ENCODE assay signal across 8 cellular contexts in genomic region chr7:31735991-31736982, GRCh38.
A peak's percentile ranks its signal among the peaks of the same experiment; 100 is the strongest.
DNase-seq lines count a peak whose midpoint lies in the region; ATAC-seq and TF ChIP-seq lines count a peak whose summit lies in the region.

No MANE protein-coding gene starts in this region.

- no peaks in the 10 kb centered on the region for H3K79me2 ChIP-seq in parathyroid adenoma

- POLR2A ChIA-PET in HEK293 (lab: Yijun Ruan, JAX): no interaction called here

- TF ChIP-seq CTCF in HEK293 (tag by site-specific recombination; IDR thresholded peaks at IDR 0.05) (peak; percentile 53; the same call in 1 of the 2 replicates), parathyroid adenoma (IDR thresholded peaks at IDR 0.05) (peak; percentile 70)

- peak; percentile 74 for DNase-seq in EH (ENCODE audit: low read depth)
- DNase-seq in NCI-H2107 treated with DMSO at 0.1 percent for 48 hours (lab: John Stamatoyannopoulos, UW; ENCODE audit: unreplicated experiment): peak; percentile 68
- peak; percentile 17 for DNase-seq in UCSD-AML1 (lab: John Stamatoyannopoulos, UW; ENCODE audit: unreplicated experiment)
- DNase-seq in globus pallidus (ENCODE audit: low spot score): peak; percentile 79

- no peak overlapping the region for H3K9ac ChIP-seq in parathyroid adenoma

- H2AFZ ChIP-seq in parathyroid adenoma: no peak overlapping the region

- H3K36me3 ChIP-seq in HEK293 (ENCODE audit: control insufficient read depth in 2 of 2, insufficient read depth in 1 of 2, low read length in 2 of 2) (no peaks in the 10 kb centered on the region), parathyroid adenoma (ENCODE audit: control insufficient read depth, insufficient read depth, low read length) (no peaks in the 10 kb centered on the region)

- H3K4me1 ChIP-seq in HEK293 (ENCODE audit: control insufficient read depth, insufficient read depth, low read length): no peaks in the 10 kb centered on the region
- no peaks in the 10 kb centered on the region for H3K4me1 ChIP-seq in parathyroid adenoma

- CTCF ChIA-PET in HEK293 (lab: Yijun Ruan, JAX): interaction anchor here (0.6 to 1.6 kb wide), 14 partner anchors 45 to 608 kb away, joined by 3 to 11 read pairs (median 4); no protein-coding TSS in a partner anchor

- ATAC-seq in GM21576 (IDR thresholded peaks at IDR 0.05; ENCODE audit: unreplicated experiment): no peak
- no peak for ATAC-seq in HG02840 (IDR thresholded peaks at IDR 0.05; ENCODE audit: low FRiP score, unreplicated experiment)

- H3K4me2 ChIP-seq in parathyroid adenoma (ENCODE audit: low read length): no peak overlapping the region

- H3K9me3 ChIP-seq in HEK293 (ENCODE audit: control insufficient read depth, insufficient read depth, low read depth, low read length): no peaks in the 10 kb centered on the region
- no peaks in the 10 kb centered on the region for H3K9me3 ChIP-seq in parathyroid adenoma (ENCODE audit: control insufficient read depth, low read length)

- H3K27me3 ChIP-seq in parathyroid adenoma (ENCODE audit: control insufficient read depth, insufficient read depth, low read length): no peaks in the 10 kb centered on the region

- H3K27ac ChIP-seq in HEK293 (ENCODE audit: extremely low read depth, low read depth, low read length): no peak overlapping the region
- no peak overlapping the region for H3K27ac ChIP-seq in parathyroid adenoma

- H3K4me3 ChIP-seq in HEK293 (ENCODE audit: low read depth, low read length) (no peak overlapping the region), parathyroid adenoma (ENCODE audit: low read depth, low read length) (no peak overlapping the region)

TF ChIP-seq in HEK293, 187 proteins besides CTCF, POLR2A, EP300 and RAD21:
- TF ChIP-seq PRDM10 (tag by site-specific recombination; IDR thresholded peaks at IDR 0.05) (peak; percentile 89), REPIN1 (tag by site-specific recombination; IDR thresholded peaks at IDR 0.05; ENCODE audit: low read depth) (no peak), KLF8 (tag by site-specific recombination; IDR thresholded peaks at IDR 0.05) (no peak), ZNF37A (tag by site-specific recombination; IDR thresholded peaks at IDR 0.05) (no peak), ZEB2 (tag by site-specific recombination; IDR thresholded peaks at IDR 0.05) (no peak), ZNF169 (tag by site-specific recombination; IDR thresholded peaks at IDR 0.05) (no peak), ZNF654 (tag by site-specific recombination; IDR thresholded peaks at IDR 0.05; ENCODE audit: low read depth) (peak; percentile 79), ZSCAN23 (tag by site-specific recombination; IDR thresholded peaks at IDR 0.05) (no peak), ZNF585B (tag by site-specific recombination; IDR thresholded peaks at IDR 0.05) (no peak), ZNF600 (tag by site-specific recombination; IDR thresholded peaks at IDR 0.05) (no peak)

Comparison
In these comparisons a context has a peak if more than half of its experiments do, and no peak if none do; other contexts are left out.
1. DNase-seq: peak in every context shown above with its lines; median percentile 79 in globus pallidus; 74 in EH; 68 in NCI-H2107 treated with DMSO at 0.1 percent for 48 hours; 17 in UCSD-AML1.